In the genomic region with DNA sequence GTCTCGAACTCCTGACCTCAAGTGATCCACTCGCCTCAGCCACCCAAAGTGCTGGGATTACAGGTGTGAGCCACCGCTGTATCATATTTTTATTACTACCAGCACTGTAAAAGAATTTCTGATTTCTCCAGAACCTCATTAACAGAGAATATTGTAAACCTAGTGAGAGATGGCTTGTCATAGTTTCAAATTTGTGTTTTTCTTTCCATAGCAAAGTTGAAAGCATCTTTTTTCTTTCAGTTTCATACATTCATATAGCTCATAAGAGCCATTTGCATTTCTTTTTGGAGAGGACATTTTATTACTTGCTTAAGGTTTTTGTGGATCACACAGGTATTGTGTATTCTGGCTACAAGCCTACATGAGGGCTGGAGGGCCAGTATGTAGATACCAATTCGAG, we compare ENCODE assay signal across 18 cellular contexts. TPM values are rescaled to one million over a fixed set of nuclear protein-coding genes. Genes with fewer than 3 reads are reported as not detected.
DNase-seq lines count a peak whose midpoint lies in the region; ATAC-seq and TF ChIP-seq lines count a peak whose summit lies in the region.
"Had no signal": no experiment of that assay in that cellular context is flagged by ENCODE, and none has a peak within 500 bp of the region (broad histone marks: within the 10 kb centered on the region; RNA-seq: fewer than 3 reads in every experiment).

No MANE protein-coding gene starts in this region.

- POLR2A ChIA-PET in GM10248 (lab: Yijun Ruan, JAX), result no interaction called here

- DNase-seq in GM10248 (ENCODE audit: extremely low spot score) (peak; percentile 14), NCI-H510A (lab: John Stamatoyannopoulos, UW) (no peak), right atrium auricular region (ENCODE audit: low spot score) (no peak), NCI-H82 (lab: John Stamatoyannopoulos, UW) (no peak), ecto neural progenitor cell (ENCODE audit: low spot score) (no peak)
- DNase-seq: activated gamma-delta T cell; CD8-positive, alpha-beta memory T cell; DND-41; foreskin melanocyte; NCI-H226; NK-92 treated with Interleukin-12 subunit alpha and Interleukin-12 subunit beta, amount 100 ng/mL, for 24 hours; spleen had no signal

- no peaks in the 10 kb centered on the region for H3K9me3 ChIP-seq in right atrium auricular region
- H3K9me3 ChIP-seq: spleen, thoracic aorta had no signal

- TF ChIP-seq CTCF in GM10248 (IDR thresholded peaks at IDR 0.05; ENCODE audit: control extremely low read depth, extremely low read depth, low read depth, missing control alignments), result no peak
- TF ChIP-seq CTCF in right atrium auricular region (IDR thresholded peaks at IDR 0.05), result no peak

- no peaks in the 10 kb centered on the region for H3K27me3 ChIP-seq in right atrium auricular region
- H3K27me3 ChIP-seq: neural progenitor cell, spleen had no signal

- ATAC-seq in GM18519 (IDR thresholded peaks at IDR 0.05; ENCODE audit: low FRiP score, unreplicated experiment) (peak; percentile 50), GM21786 (IDR thresholded peaks at IDR 0.05; ENCODE audit: unreplicated experiment) (peak; percentile 67), HG03354 (IDR thresholded peaks at IDR 0.05; ENCODE audit: poor library complexity, severe bottlenecking, unreplicated experiment) (peak; percentile 54)

- CTCF ChIA-PET in GM10248 (lab: Yijun Ruan, JAX), result interaction anchor here (0.7 to 1.5 kb wide), 2 partner anchors 9 to 59 kb away, joined by 3 to 6 read pairs; a partner anchor contains a TSS

- no peak overlapping the region for H3K27ac ChIP-seq in right atrium auricular region
- H3K27ac ChIP-seq: coronary artery, neural progenitor cell, spleen, thoracic aorta had no signal

- no peak overlapping the region for H3K4me3 ChIP-seq in right atrium auricular region
- H3K4me3 ChIP-seq: coronary artery, neural progenitor cell, spleen, thoracic aorta had no signal

- no peaks in the 10 kb centered on the region for H3K4me1 ChIP-seq in right atrium auricular region
- H3K4me1 ChIP-seq: neural progenitor cell, spleen had no signal

- H3K36me3 ChIP-seq in right atrium auricular region, result no peaks in the 10 kb centered on the region
- H3K36me3 ChIP-seq: neural progenitor cell had no signal

RNA-seq across cellular contexts. Expression of a gene that starts 58.0 kb away (rescaled TPM):
- total RNA-seq in right atrium auricular region, result 10 to 100 TPM in 1 of 2 donors, 1 to 10 TPM in 1; 6.1 to 10.4 TPM

RNA-seq across cellular contexts. Expression of a gene that starts 59.2 kb away (rescaled TPM):
- 1 to 10 TPM; 1.9 to 3.9 TPM for total RNA-seq in right atrium auricular region
